Comparison of ENCODE assay signal across 1 cellular context in the genomic region with DNA sequence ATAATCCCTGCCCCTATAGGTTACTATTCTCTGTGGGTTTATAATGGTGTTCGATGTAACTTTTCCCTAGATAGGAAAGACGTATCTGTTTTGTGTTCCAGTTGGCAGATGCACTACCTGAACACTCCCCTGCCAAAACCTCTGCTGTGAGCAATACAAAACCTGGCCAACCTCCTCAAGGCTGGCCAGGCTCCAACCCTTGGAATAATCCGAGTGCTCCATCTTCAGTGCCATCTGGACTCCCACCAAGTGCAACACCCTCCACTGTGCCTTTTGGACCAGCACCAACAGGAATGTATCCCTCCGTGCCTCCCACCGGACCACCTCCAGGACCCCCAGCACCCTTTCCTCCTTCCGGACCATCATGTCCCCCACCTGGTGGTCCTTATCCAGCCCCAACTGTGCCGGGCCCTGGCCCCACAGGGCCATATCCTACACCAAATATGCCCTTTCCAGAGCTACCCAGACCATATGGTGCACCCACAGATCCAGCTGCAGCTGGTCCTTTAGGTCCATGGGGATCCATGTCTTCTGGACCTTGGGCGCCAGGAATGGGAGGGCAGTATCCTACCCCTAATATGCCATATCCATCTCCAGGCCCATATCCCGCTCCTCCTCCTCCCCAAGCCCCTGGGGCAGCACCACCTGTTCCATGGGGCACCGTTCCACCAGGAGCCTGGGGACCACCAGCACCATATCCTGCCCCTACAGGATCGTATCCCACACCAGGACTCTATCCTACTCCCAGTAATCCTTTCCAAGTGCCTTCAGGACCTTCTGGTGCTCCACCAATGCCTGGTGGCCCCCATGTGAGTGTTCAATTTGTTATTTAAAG.
TF ChIP-seq lines count a peak whose summit lies in the region.

No MANE protein-coding gene starts in this region.

TF ChIP-seq in H1, 55 proteins besides CTCF, POLR2A, EP300 and RAD21:
- TF ChIP-seq BRCA1 (IDR thresholded peaks at IDR 0.05; ENCODE audit: low read depth, low read length), result no peak
- no peak for TF ChIP-seq ZNF274 (IDR thresholded peaks at IDR 0.05; ENCODE audit: borderline replicate concordance, extremely low read depth, low read length)
- TF ChIP-seq SRF (IDR thresholded peaks at IDR 0.05; ENCODE audit: low read depth, low read length), result no peak
- no peak for TF ChIP-seq CHD2 (IDR thresholded peaks at IDR 0.05; ENCODE audit: low read length)
- no peak for TF ChIP-seq FOSL1 (IDR thresholded peaks at IDR 0.05; ENCODE audit: insufficient read depth, low read depth, low read length)
- TF ChIP-seq TAF7 (optimal IDR thresholded peaks at IDR 0.05; ENCODE audit: borderline replicate concordance, low read depth, low read length), result no peak
- TF ChIP-seq CTBP2 (IDR thresholded peaks at IDR 0.05; ENCODE audit: borderline replicate concordance, insufficient read depth, insufficient read length, low read length), result no peak
- TF ChIP-seq, protein P1, sequence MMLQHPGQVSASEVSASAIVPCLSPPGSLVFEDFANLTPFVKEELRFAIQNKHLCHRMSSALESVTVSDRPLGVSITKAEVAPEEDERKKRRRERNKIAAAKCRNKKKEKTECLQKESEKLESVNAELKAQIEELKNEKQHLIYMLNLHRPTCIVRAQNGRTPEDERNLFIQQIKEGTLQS (IDR thresholded peaks at IDR 0.05; ENCODE audit: insufficient read depth, low read depth, low read length), result no peak
- no peak for TF ChIP-seq YY1 (IDR thresholded peaks at IDR 0.05; ENCODE audit: low read depth, low read length)
- TF ChIP-seq TBP (IDR thresholded peaks at IDR 0.05; ENCODE audit: low read depth, low read length), result no peak
- no peak for TF ChIP-seq CBX8 (IDR thresholded peaks at IDR 0.05; ENCODE audit: borderline replicate concordance, low read depth, low read length)
- no peak for TF ChIP-seq SP1 (IDR thresholded peaks at IDR 0.05; ENCODE audit: low read depth, low read length)
- TF ChIP-seq, protein P2, sequence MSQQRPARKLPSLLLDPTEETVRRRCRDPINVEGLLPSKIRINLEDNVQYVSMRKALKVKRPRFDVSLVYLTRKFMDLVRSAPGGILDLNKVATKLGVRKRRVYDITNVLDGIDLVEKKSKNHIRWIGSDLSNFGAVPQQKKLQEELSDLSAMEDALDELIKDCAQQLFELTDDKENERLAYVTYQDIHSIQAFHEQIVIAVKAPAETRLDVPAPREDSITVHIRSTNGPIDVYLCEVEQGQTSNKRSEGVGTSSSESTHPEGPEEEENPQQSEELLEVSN (IDR thresholded peaks at IDR 0.05), result no peak
- TF ChIP-seq, protein P3, sequence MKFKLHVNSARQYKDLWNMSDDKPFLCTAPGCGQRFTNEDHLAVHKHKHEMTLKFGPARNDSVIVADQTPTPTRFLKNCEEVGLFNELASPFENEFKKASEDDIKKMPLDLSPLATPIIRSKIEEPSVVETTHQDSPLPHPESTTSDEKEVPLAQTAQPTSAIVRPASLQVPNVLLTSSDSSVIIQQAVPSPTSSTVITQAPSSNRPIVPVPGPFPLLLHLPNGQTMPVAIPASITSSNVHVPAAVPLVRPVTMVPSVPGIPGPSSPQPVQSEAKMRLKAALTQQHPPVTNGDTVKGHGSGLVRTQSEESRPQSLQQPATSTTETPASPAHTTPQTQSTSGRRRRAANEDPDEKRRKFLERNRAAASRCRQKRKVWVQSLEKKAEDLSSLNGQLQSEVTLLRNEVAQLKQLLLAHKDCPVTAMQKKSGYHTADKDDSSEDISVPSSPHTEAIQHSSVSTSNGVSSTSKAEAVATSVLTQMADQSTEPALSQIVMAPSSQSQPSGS (IDR thresholded peaks at IDR 0.05; ENCODE audit: low read length), result no peak
- no peak for TF ChIP-seq JUND (IDR thresholded peaks at IDR 0.05; ENCODE audit: low read length)
- TF ChIP-seq GTF2F1 (IDR thresholded peaks at IDR 0.05; ENCODE audit: borderline replicate concordance, low read depth, low read length), result no peak
- TF ChIP-seq HDAC6 (IDR thresholded peaks at IDR 0.05; ENCODE audit: low read depth, low read length), result no peak
- no peak for TF ChIP-seq EGR1 (IDR thresholded peaks at IDR 0.05; ENCODE audit: borderline replicate concordance, low read depth, low read length)
- TF ChIP-seq CREB1 (IDR thresholded peaks at IDR 0.05), result no peak
- no peak for TF ChIP-seq SIRT6 (IDR thresholded peaks at IDR 0.05; ENCODE audit: low read length)
